ENCODE assay signal across 16 cellular contexts in the genomic region with DNA sequence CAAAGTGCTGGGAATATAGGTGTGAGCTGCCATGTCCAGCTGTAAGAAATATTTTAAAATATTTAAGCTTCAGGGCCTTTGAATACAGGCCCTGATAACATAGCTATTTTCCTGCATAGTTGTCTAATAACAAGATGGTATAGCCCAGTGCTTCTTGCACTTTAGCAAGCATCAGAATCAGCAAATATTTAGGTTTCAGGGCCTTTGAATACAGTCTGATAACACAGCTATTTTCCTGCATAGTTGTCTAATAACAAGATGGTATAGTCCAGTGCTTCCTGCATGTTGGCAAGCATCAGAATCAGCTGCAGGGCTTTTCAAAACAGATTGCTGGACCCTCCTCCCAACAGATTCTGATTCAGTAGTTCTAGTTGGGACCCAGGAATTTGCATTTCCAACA. TPM values are rescaled to one million over a fixed set of nuclear protein-coding genes. Genes with fewer than 3 reads are reported as not detected.
A peak's percentile ranks its signal among the peaks of the same experiment; 100 is the strongest.
DNase-seq lines count a peak whose midpoint lies in the region; ATAC-seq and TF ChIP-seq lines count a peak whose summit lies in the region.
"Had no signal": no experiment of that assay in that cellular context is flagged by ENCODE, and none has a peak within 500 bp of the region (broad histone marks: within the 10 kb centered on the region; RNA-seq: fewer than 3 reads in every experiment).

No MANE protein-coding gene starts in this region.

- H2BK12ac ChIP-seq in H9 (ENCODE audit: insufficient read length, low read depth, low read length), result no peak overlapping the region

- H3K9me3 ChIP-seq in H9 (ENCODE audit: control insufficient read depth, low read depth, low read length) (no peaks in the 10 kb centered on the region), mesodermal cell (ENCODE audit: control insufficient read depth, low read length) (no peaks in the 10 kb centered on the region)
- H3K9me3 ChIP-seq: A549, BE2C had no signal

- no peak overlapping the region for H2BK15ac ChIP-seq in H9 (ENCODE audit: low read depth, low read length)

- no peak for DNase-seq in H9
- DNase-seq in T-helper 1 cell, result no peak
- DNase-seq in stimulated activated naive CD8-positive, alpha-beta T cell treated with anti-CD3 and anti-CD28 coated beads, Interleukin-15, Interleukin-2, amounts not matched to agents 100 U/mL and 50 U/mL, for 24 hours, result no peak
- no peak for DNase-seq in SW480 (ENCODE audit: low spot score)
- DNase-seq: BE2C; CD4-positive, CD25-positive, alpha-beta regulatory T cell; EL; GF-D8; Karpas-422; NCI-H1417; NCI-H187; NCI-H69 had no signal

- no peak overlapping the region for H4K91ac ChIP-seq in H9 (ENCODE audit: insufficient read length, low read depth, low read length)

- no peaks in the 10 kb centered on the region for H3K9me3 Mint-ChIP-seq in H9
- H3K9me3 Mint-ChIP-seq: CD4-positive, CD25-positive, alpha-beta regulatory T cell had no signal

- no peak overlapping the region for H3K9ac ChIP-seq in H9 (ENCODE audit: extremely low read depth, insufficient read length, low read length)

- no peak overlapping the region for H3K56ac ChIP-seq in H9 (ENCODE audit: insufficient read length, low read depth, low read length)

- no peak overlapping the region for H4K5ac ChIP-seq in H9 (ENCODE audit: insufficient read length, low read depth, low read length)

- 0 out of 7 replicates have a peak overlapping the region, but pooled peaks of 2 of the 3 experiments have one; percentile 23 to 63 for H3K27ac Mint-ChIP-seq in H9
- H3K27ac Mint-ChIP-seq: CD4-positive, CD25-positive, alpha-beta regulatory T cell had no signal

- H3K36me3 Mint-ChIP-seq in H9 (ENCODE audit: insufficient read depth in 1 of 3, low read depth in 3 of 3), result peaks cover 8 to 21% (median 14%) of the 10 kb centered on the region in 3 experiments; a peak in 6 of 7 replicates

- H3K23me2 ChIP-seq in H9 (ENCODE audit: insufficient read length, low read depth, low read length, poor library complexity, severe bottlenecking), result no peaks in the 10 kb centered on the region

- no peak overlapping the region for H3K4ac ChIP-seq in H9 (ENCODE audit: low read depth, low read length)

- H3K18ac ChIP-seq in H9 (ENCODE audit: insufficient read length, low read depth, low read length), result no peak overlapping the region

- H3K4me1 ChIP-seq in H9 (ENCODE audit: insufficient read depth, low read length) (no peaks in the 10 kb centered on the region), mesodermal cell (ENCODE audit: control insufficient read depth, insufficient read depth, low read length, poor library complexity, severe bottlenecking) (peaks cover 3% of the 10 kb centered on the region)
- H3K4me1 ChIP-seq: BE2C had no signal

- ATAC-seq in stimulated activated naive CD8-positive, alpha-beta T cell treated with anti-CD3 and anti-CD28 coated beads, Interleukin-15, Interleukin-2, amounts not matched to agents 100 U/mL and 50 U/mL, for 24 hours, result no peak

- H3K27ac ChIP-seq in 22Rv1, result peak overlapping the region; percentile 50
- H3K27ac ChIP-seq in H9 (ENCODE audit: insufficient read length, low read depth, low read length), result peak overlapping the region; percentile 17
- peak overlapping the region; percentile 79 for H3K27ac ChIP-seq in VCaP
- peak overlapping the region; percentile 41 for H3K27ac ChIP-seq in mesodermal cell (ENCODE audit: low read depth, low read length, severe bottlenecking)
- H3K27ac ChIP-seq: A549 had no signal

- H3K23ac ChIP-seq in H9 (ENCODE audit: insufficient read length, low read depth, low read length), result no peak overlapping the region

- no peaks in the 10 kb centered on the region for H3K27me3 Mint-ChIP-seq in H9 (ENCODE audit: low read depth)
- H3K27me3 Mint-ChIP-seq: CD4-positive, CD25-positive, alpha-beta regulatory T cell had no signal

- H3T11ph ChIP-seq in H9 (ENCODE audit: low read length), result no peak overlapping the region

- H2BK20ac ChIP-seq in H9 (ENCODE audit: low read depth, low read length, poor library complexity, severe bottlenecking), result no peak overlapping the region

- no peaks in the 10 kb centered on the region for H3K79me1 ChIP-seq in H9 (ENCODE audit: insufficient read depth, low read depth, low read length, poor library complexity, severe bottlenecking)

- H3K14ac ChIP-seq in H9 (ENCODE audit: insufficient read depth, low read length), result no peak overlapping the region

- H3K4me1 Mint-ChIP-seq in H9, result peaks cover 11 to 15% of the 10 kb centered on the region in 2 experiments

- H2BK5ac ChIP-seq in H9 (ENCODE audit: insufficient read length, low read length), result no peak overlapping the region

- H2AFZ ChIP-seq in H9 (ENCODE audit: low read length), result no peak overlapping the region

- no peak overlapping the region for H3K4me3 Mint-ChIP-seq in H9

- no peaks in the 10 kb centered on the region for H4K20me1 ChIP-seq in H9 (ENCODE audit: control insufficient read depth, insufficient read depth, insufficient read length)

- H4K8ac ChIP-seq in H9 (replicated peaks; ENCODE audit: insufficient read length, low read depth, low read length), result no peak overlapping the region

- no peak overlapping the region for H3K4me2 ChIP-seq in H9 (ENCODE audit: insufficient read depth, insufficient read length, low read length)
- H3K4me2 ChIP-seq: A549 had no signal

- TF ChIP-seq CTCF in 22Rv1 (IDR thresholded peaks at IDR 0.05) (no peak), H9 (conservative IDR thresholded peaks at IDR 0.05) (no peak), VCaP (conservative IDR thresholded peaks at IDR 0.05) (no peak)

- H3K36me3 ChIP-seq in mesodermal cell (ENCODE audit: control insufficient read depth, insufficient read depth, low read length), result peaks cover 22% of the 10 kb centered on the region

- H2AK5ac ChIP-seq in H9 (ENCODE audit: insufficient read length, low read length), result no peak overlapping the region

- no peak overlapping the region for H3K4me3 ChIP-seq in mesodermal cell (ENCODE audit: extremely low read depth, insufficient read depth, low read length, poor library complexity, severe bottlenecking)
- H3K4me3 ChIP-seq: A549 had no signal

- H2BK120ac ChIP-seq in H9 (ENCODE audit: low read depth, low read length, poor library complexity, severe bottlenecking), result no peak overlapping the region

- no peaks in the 10 kb centered on the region for H3K79me2 ChIP-seq in H9 (ENCODE audit: insufficient read depth, low read length)

- no peaks in the 10 kb centered on the region for H3K27me3 ChIP-seq in H9 (ENCODE audit: insufficient read depth, low read length)
- H3K27me3 ChIP-seq: BE2C had no signal

RNA-seq across cellular contexts. Expression of gene GEMIN6, which starts 5.6 kb away (rescaled TPM):
- 21.9 and 22.1 TPM in 2 replicates for total RNA-seq in H9 (2021)
- polyA plus RNA-seq in mesodermal cell (2013, experiment 1 of 2), result 7.9 TPM
- polyA plus RNA-seq in mesodermal cell (2013, experiment 2 of 2), result 10.5 TPM

RNA-seq across cellular contexts. Expression of gene SRSF7, which starts 32.4 kb away (rescaled TPM):
- 576 and 589 TPM in 2 replicates for total RNA-seq in H9 (2021)
- polyA plus RNA-seq in mesodermal cell (2013, experiment 1 of 2), result 198 TPM
- 211 TPM for polyA plus RNA-seq in mesodermal cell (2013, experiment 2 of 2)

Comparison
In these comparisons a context has a peak if more than half of its experiments do, and no peak if none do; other contexts are left out.
1. H3K27ac ChIP-seq: peak in every context shown above with its lines; median percentile 79 in VCaP; 50 in 22Rv1; 41 in mesodermal cell; 17 in H9.